In genomic region chr12:10395390-10395998, GRCh38 we compare ENCODE assay signal across 8 cellular contexts. TPM values are rescaled to one million over a fixed set of nuclear protein-coding genes. Genes with fewer than 3 reads are reported as not detected.
DNase-seq lines count a peak whose midpoint lies in the region; ATAC-seq and TF ChIP-seq lines count a peak whose summit lies in the region.

No MANE protein-coding gene starts in this region.

- no peaks in the 10 kb centered on the region for H3K9me3 Mint-ChIP-seq in Calu3 (ENCODE audit: low read depth, unreplicated experiment)
- H3K9me3 Mint-ChIP-seq in stimulated activated effector memory CD8-positive, alpha-beta T cell treated with anti-CD3 and anti-CD28 coated beads, Interleukin-12 subunit alpha, Interleukin-12 subunit beta, amount 100 ng/mL, for 72 hours = no peaks in the 10 kb centered on the region

- no peaks in the 10 kb centered on the region for H3K36me3 ChIP-seq in left ventricle myocardium inferior

- peak; percentile 51 for DNase-seq in Calu3
- peak; percentile 78 to 81 for DNase-seq in HL-60 (ENCODE audit: low read depth in 1 of 2, low spot score in 1 of 2)
- peak; percentile 86 to 97 for DNase-seq in SW 1271 (lab: John Stamatoyannopoulos, UW)
- no peak for DNase-seq in left ventricle myocardium inferior
- no peak for DNase-seq in stimulated activated effector memory CD8-positive, alpha-beta T cell treated with anti-CD3 and anti-CD28 coated beads, Interleukin-12 subunit alpha, Interleukin-12 subunit beta, amount 100 ng/mL, for 72 hours (ENCODE audit: low spot score in 2 of 2)
- DNase-seq in activated effector memory CD4-positive, alpha-beta T cell treated with anti-CD3 and anti-CD28 coated beads, Interleukin-2, amount 50 U/mL, for 16 hours = no peak
- no peak for DNase-seq in hippocampal formation (lab: John Stamatoyannopoulos, UW)

- intact Hi-C loops in Calu3 (cut with micrococcal nuclease; ENCODE audit: unreplicated experiment) (loop anchor here (2.0 kb wide), 2 partner anchors 23 to 35 kb away; no protein-coding TSS in a partner anchor), left ventricle myocardium inferior (cut with micrococcal nuclease) (no loop called here)

- peak overlapping the region; percentile 97 for H3K27ac ChIP-seq in HL-60 (replicated peaks)
- H3K27ac ChIP-seq in left ventricle myocardium inferior (replicated peaks) = peak overlapping the region; percentile 58

- TF ChIP-seq CTCF in Calu3 (IDR thresholded peaks at IDR 0.05; ENCODE audit: unreplicated experiment) (no peak), HL-60 (IDR thresholded peaks at IDR 0.05; ENCODE audit: insufficient read depth, low read length) (no peak), left ventricle myocardium inferior (IDR thresholded peaks at IDR 0.05; ENCODE audit: borderline replicate concordance) (no peak)

- H3K4me1 Mint-ChIP-seq in Calu3 (ENCODE audit: low read depth, unreplicated experiment) = peaks cover 32% of the 10 kb centered on the region
- peaks cover 45% of the 10 kb centered on the region for H3K4me1 Mint-ChIP-seq in stimulated activated effector memory CD8-positive, alpha-beta T cell treated with anti-CD3 and anti-CD28 coated beads, Interleukin-12 subunit alpha, Interleukin-12 subunit beta, amount 100 ng/mL, for 72 hours

- H3K27me3 ChIP-seq in HL-60 (ENCODE audit: insufficient read depth, poor library complexity, severe bottlenecking) (no peaks in the 10 kb centered on the region), left ventricle myocardium inferior (ENCODE audit: low read depth) (no peaks in the 10 kb centered on the region)

- H3K27ac Mint-ChIP-seq in Calu3 (ENCODE audit: unreplicated experiment) = peak overlapping the region; percentile 97
- H3K27ac Mint-ChIP-seq in stimulated activated effector memory CD8-positive, alpha-beta T cell treated with anti-CD3 and anti-CD28 coated beads, Interleukin-12 subunit alpha, Interleukin-12 subunit beta, amount 100 ng/mL, for 72 hours = peak overlapping the region; percentile 96

- peaks cover 6% of the 10 kb centered on the region for H3K36me3 Mint-ChIP-seq in Calu3 (ENCODE audit: insufficient read depth, unreplicated experiment)
- H3K36me3 Mint-ChIP-seq in stimulated activated effector memory CD8-positive, alpha-beta T cell treated with anti-CD3 and anti-CD28 coated beads, Interleukin-12 subunit alpha, Interleukin-12 subunit beta, amount 100 ng/mL, for 72 hours = peaks cover 66% of the 10 kb centered on the region

- no peaks in the 10 kb centered on the region for H3K9me3 ChIP-seq in left ventricle myocardium inferior (replicated peaks)

- H3K4me3 ChIP-seq in HL-60 (replicated peaks; ENCODE audit: insufficient read depth, low read length) = no peak overlapping the region
- H3K4me3 ChIP-seq in left ventricle myocardium inferior = no peak overlapping the region

- CTCF ChIA-PET in Calu3 (lab: Charles Lee) = interaction anchor here (0.6 kb wide), 1 partner anchor 95 kb away, joined by 3 read pairs; no protein-coding TSS in a partner anchor

- H3K27me3 Mint-ChIP-seq in Calu3 (ENCODE audit: unreplicated experiment) = no peaks in the 10 kb centered on the region

- H3K4me3 Mint-ChIP-seq in Calu3 (ENCODE audit: low read depth, unreplicated experiment) = peak overlapping the region; percentile 58
- peak overlapping the region; percentile 71 for H3K4me3 Mint-ChIP-seq in stimulated activated effector memory CD8-positive, alpha-beta T cell treated with anti-CD3 and anti-CD28 coated beads, Interleukin-12 subunit alpha, Interleukin-12 subunit beta, amount 100 ng/mL, for 72 hours

- peaks cover 10% of the 10 kb centered on the region for H3K4me1 ChIP-seq in left ventricle myocardium inferior

- ATAC-seq in GM21390 (IDR thresholded peaks at IDR 0.05; ENCODE audit: unreplicated experiment) = peak; percentile 85
- peak; percentile 79 for ATAC-seq in stimulated activated effector memory CD8-positive, alpha-beta T cell treated with anti-CD3 and anti-CD28 coated beads, Interleukin-12 subunit alpha, Interleukin-12 subunit beta, amount 100 ng/mL, for 72 hours

- BruUV-seq in Calu3 (replicated peaks; lab: Mats Ljungman, UMichigan) = no TSS peak

RNA-seq across cellular contexts. Expression of gene KLRK1, which starts 5.7 kb away (rescaled TPM):
- not detected in 2 replicates for total RNA-seq in Calu3 (2022)
- 0.36 TPM for total RNA-seq in left ventricle myocardium inferior

RNA-seq across cellular contexts. Expression of gene KLRC4, which starts 14.1 kb away (rescaled TPM):
- total RNA-seq in Calu3 (2022) = not detected in 2 replicates
- total RNA-seq in left ventricle myocardium inferior = not detected

RNA-seq across cellular contexts. Expression of gene KLRC3, which starts 24.9 kb away (rescaled TPM):
- total RNA-seq in Calu3 (2022) (not detected in 2 replicates), left ventricle myocardium inferior (not detected)

RNA-seq across cellular contexts. Expression of gene KLRC2, which starts 40.3 kb away (rescaled TPM):
- total RNA-seq in Calu3 (2022) (not detected in 2 replicates), left ventricle myocardium inferior (not detected)

RNA-seq across cellular contexts. Expression of gene KLRC1, which starts 57.7 kb away (rescaled TPM):
- not detected in 2 replicates for total RNA-seq in Calu3 (2022)
- not detected for total RNA-seq in left ventricle myocardium inferior

Comparison
In these comparisons a context has a peak if more than half of its experiments do, and no peak if none do; other contexts are left out.
1. DNase-seq: peak in Calu3 (single experiment), HL-60 (2 of 2) and SW 1271 (2 of 2); none in left ventricle myocardium inferior (single experiment), stimulated activated effector memory CD8-positive, alpha-beta T cell treated with anti-CD3 and anti-CD28 coated beads, Interleukin-12 subunit alpha, Interleukin-12 subunit beta, amount 100 ng/mL, for 72 hours (0 of 2), activated effector memory CD4-positive, alpha-beta T cell treated with anti-CD3 and anti-CD28 coated beads, Interleukin-2, amount 50 U/mL, for 16 hours (single experiment) and hippocampal formation (0 of 2).